ENCODE assay signal across 10 cellular contexts in the genomic region with DNA sequence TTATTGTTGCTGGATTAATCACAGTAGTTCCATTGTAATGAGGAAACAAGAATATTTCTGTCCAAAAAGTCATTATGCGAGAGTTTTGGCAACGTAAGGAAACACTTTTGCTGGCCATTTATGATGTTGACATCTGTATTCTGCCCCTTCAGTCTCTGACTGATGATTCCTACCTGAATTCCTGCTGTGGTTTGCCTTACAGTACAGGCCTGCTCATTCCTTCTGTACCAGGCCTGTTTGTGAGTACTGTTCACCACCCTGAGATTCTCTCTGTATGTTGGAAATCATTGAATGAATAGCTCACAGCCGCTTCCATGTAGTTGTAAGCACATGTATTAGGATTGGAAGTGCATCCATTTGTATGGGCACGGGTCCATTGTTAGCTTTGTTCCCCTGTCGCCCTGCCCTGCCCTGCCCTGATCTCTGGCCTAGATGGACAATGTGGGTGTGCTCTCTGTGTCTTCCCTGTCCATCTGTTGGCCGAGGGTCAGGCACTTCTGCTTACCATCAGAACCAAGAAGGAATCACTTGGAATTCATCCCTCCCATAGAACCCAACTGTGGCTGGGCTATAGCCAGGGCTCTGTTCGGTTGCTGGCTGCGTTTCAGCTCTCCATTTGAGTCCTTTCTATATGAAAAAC. TPM values are rescaled to one million over a fixed set of nuclear protein-coding genes. Genes with fewer than 3 reads are reported as not detected.
A peak's percentile ranks its signal among the peaks of the same experiment; 100 is the strongest.
DNase-seq lines count a peak whose midpoint lies in the region; ATAC-seq and TF ChIP-seq lines count a peak whose summit lies in the region.
"Had no signal": no experiment of that assay in that cellular context is flagged by ENCODE, and none has a peak within 500 bp of the region (broad histone marks: within the 10 kb centered on the region; RNA-seq: fewer than 3 reads in every experiment).

No MANE protein-coding gene starts in this region.

- H3K9me3 Mint-ChIP-seq in nephron: no peaks in the 10 kb centered on the region

- H3K4me1 ChIP-seq in effector memory CD4-positive, alpha-beta T cell (ENCODE audit: control insufficient read depth, insufficient read depth, low read length, poor library complexity, severe bottlenecking): peaks cover 22% of the 10 kb centered on the region

- peaks cover 37% of the 10 kb centered on the region for H3K36me3 Mint-ChIP-seq in nephron (ENCODE audit: low read depth)

- DNase-seq in AG10803 (ENCODE audit: low read depth): peak; percentile 39
- peak; percentile 74 for DNase-seq in MG63
- DNase-seq in effector memory CD4-positive, alpha-beta T cell: no peak
- DNase-seq: NCI-H1694 had no signal

- no peaks in the 10 kb centered on the region; the same call in 1 of the 2 replicates for H3K36me3 ChIP-seq in MG63
- no peaks in the 10 kb centered on the region for H3K36me3 ChIP-seq in effector memory CD4-positive, alpha-beta T cell (ENCODE audit: control insufficient read depth, insufficient read depth, low read length)

- ATAC-seq in HG03565 (IDR thresholded peaks at IDR 0.05; ENCODE audit: unreplicated experiment) (no peak), HG02763 (IDR thresholded peaks at IDR 0.05; ENCODE audit: unreplicated experiment) (no peak), HG03135 (IDR thresholded peaks at IDR 0.05; ENCODE audit: unreplicated experiment) (no peak), HG03039 (IDR thresholded peaks at IDR 0.05; ENCODE audit: unreplicated experiment) (no peak)

- no peak overlapping the region for H3K4me3 Mint-ChIP-seq in nephron
- H3K4me3 Mint-ChIP-seq: activated naive CD8-positive, alpha-beta T cell had no signal

- H3K4me1 Mint-ChIP-seq in nephron: peaks cover 67% of the 10 kb centered on the region

- H3K4me3 ChIP-seq in AG10803 (ENCODE audit: low read length) (no peak overlapping the region), MG63 (no peak overlapping the region)
- no peak overlapping the region for H3K4me3 ChIP-seq in effector memory CD4-positive, alpha-beta T cell (ENCODE audit: insufficient read depth, low read depth, low read length, poor library complexity, severe bottlenecking)

- H3K9me3 ChIP-seq in MG63: no peaks in the 10 kb centered on the region
- H3K9me3 ChIP-seq in effector memory CD4-positive, alpha-beta T cell (ENCODE audit: control insufficient read depth, low read length): no peaks in the 10 kb centered on the region

- no peaks in the 10 kb centered on the region for H3K27me3 Mint-ChIP-seq in nephron (ENCODE audit: low read depth)
- H3K27me3 Mint-ChIP-seq: activated naive CD8-positive, alpha-beta T cell had no signal

- H3K27ac Mint-ChIP-seq in nephron: peak overlapping the region in 2 of 3 experiments; percentile 68 to 83

- no peak for TF ChIP-seq CTCF in AG10803 (conservative IDR thresholded peaks at IDR 0.05; ENCODE audit: low read length)
- no peak for TF ChIP-seq CTCF in nephron (IDR thresholded peaks at IDR 0.05; ENCODE audit: unreplicated experiment in 3 of 3)

- H3K27me3 ChIP-seq in MG63: no peaks in the 10 kb centered on the region
- no peaks in the 10 kb centered on the region for H3K27me3 ChIP-seq in effector memory CD4-positive, alpha-beta T cell (replicated peaks; ENCODE audit: control insufficient read depth, insufficient read depth, low read length, poor library complexity, severe bottlenecking)

- peak overlapping the region; percentile 13 for H3K27ac ChIP-seq in effector memory CD4-positive, alpha-beta T cell (ENCODE audit: insufficient read depth, low read length, poor library complexity, severe bottlenecking)

RNA-seq across cellular contexts. Expression of a gene that starts 26.8 kb away (rescaled TPM):
- total RNA-seq in MG63 (2014; rRNA removed; shearing (Covaris generic); ENCODE audit: low replicate concordance): 10.4 and 19.1 TPM in 2 replicates

Comparison
In these comparisons a context has a peak if more than half of its experiments do, and no peak if none do; other contexts are left out.
1. DNase-seq: peak in AG10803 (single experiment) and MG63 (single experiment); none in effector memory CD4-positive, alpha-beta T cell (0 of 3).